In genomic region chr11:3109921-3110706, GRCh38 we compare ENCODE assay signal across 7 cellular contexts. TPM values are rescaled to one million over a fixed set of nuclear protein-coding genes. Genes with fewer than 3 reads are reported as not detected.
DNase-seq lines count a peak whose midpoint lies in the region; TF ChIP-seq lines count a peak whose summit lies in the region.

No MANE protein-coding gene starts in this region.

- H3K4me3 ChIP-seq in GM12864 (ENCODE audit: low read depth, low read length): no peak overlapping the region

- peaks cover 21% of the 10 kb centered on the region for H3K27me3 Mint-ChIP-seq in progenitor cell of endocrine pancreas

- no peaks in the 10 kb centered on the region for H3K4me1 Mint-ChIP-seq in progenitor cell of endocrine pancreas (ENCODE audit: low read depth)

- peak; percentile 73 for TF ChIP-seq CTCF in GM12864 (IDR thresholded peaks at IDR 0.05; ENCODE audit: low read depth, low read length, missing control alignments)
- TF ChIP-seq CTCF in progenitor cell of endocrine pancreas (IDR thresholded peaks at IDR 0.05; ENCODE audit: unreplicated experiment): peak; percentile 45

- H3K36me3 Mint-ChIP-seq in progenitor cell of endocrine pancreas (ENCODE audit: insufficient read depth): peaks cover 23% of the 10 kb centered on the region

- H3K27ac Mint-ChIP-seq in progenitor cell of endocrine pancreas: no peak overlapping the region

- H3K9me3 Mint-ChIP-seq in progenitor cell of endocrine pancreas (ENCODE audit: low read depth): peaks cover 22% of the 10 kb centered on the region

- no peak overlapping the region for H3K4me3 Mint-ChIP-seq in progenitor cell of endocrine pancreas (ENCODE audit: low read depth)

- DNase-seq in GM12864 (ENCODE audit: low read depth): no peak
- DNase-seq in NCI-H1092 (lab: John Stamatoyannopoulos, UW): peak; percentile 17
- peak; percentile 46 for DNase-seq in activated CD8-positive, alpha-beta memory T cell treated with anti-CD3 and anti-CD28 coated beads, Interleukin-2, amount 50 U/mL, for 4 hours
- DNase-seq in glomerular visceral epithelial cell (ENCODE audit: extremely low spot score): peak; percentile 23
- DNase-seq in progenitor cell of endocrine pancreas (ENCODE audit: low spot score, unreplicated experiment): no peak
- DNase-seq in HK-2 (ENCODE audit: unreplicated experiment): no peak
- DNase-seq in NCI-H2107 (lab: John Stamatoyannopoulos, UW): no peak

RNA-seq across cellular contexts. Expression of gene CARS1, which starts 52.9 kb away (rescaled TPM):
- total RNA-seq in progenitor cell of endocrine pancreas: 56.4 and 64.5 TPM in 2 replicates

RNA-seq across cellular contexts. Expression of gene OSBPL5, which starts 55.0 kb away (rescaled TPM):
- 11.9 and 13.3 TPM in 2 replicates for total RNA-seq in progenitor cell of endocrine pancreas

Comparison
In these comparisons a context has a peak if more than half of its experiments do, and no peak if none do; other contexts are left out.
1. DNase-seq: peak in NCI-H1092 (single experiment), activated CD8-positive, alpha-beta memory T cell treated with anti-CD3 and anti-CD28 coated beads, Interleukin-2, amount 50 U/mL, for 4 hours (single experiment) and glomerular visceral epithelial cell (single experiment); none in GM12864 (single experiment), progenitor cell of endocrine pancreas (single experiment), HK-2 (single experiment) and NCI-H2107 (single experiment).